ENCODE assay signal across 16 cellular contexts in genomic region chr5:42886612-42887011, GRCh38.
DNase-seq lines count a peak whose midpoint lies in the region; ATAC-seq and TF ChIP-seq lines count a peak whose summit lies in the region.
"Had no signal": no experiment of that assay in that cellular context is flagged by ENCODE, and none has a peak within 500 bp of the region (broad histone marks: within the 10 kb centered on the region; RNA-seq: fewer than 3 reads in every experiment).

No MANE protein-coding gene starts in this region.

- no peak for TF ChIP-seq EP300 in transverse colon (IDR thresholded peaks at IDR 0.05; ENCODE audit: low read depth)

- intact Hi-C loops in transverse colon (cut with DNase I; ENCODE audit: low total_unique reads), result no loop called here

- no peak overlapping the region for H3K4me3 ChIP-seq in transverse colon
- H3K4me3 ChIP-seq: BLaER1, SK-N-MC had no signal

- DNase-seq in NOMO-1 treated with DMSO at 0.1 percent for 48 hours (lab: John Stamatoyannopoulos, UW; ENCODE audit: unreplicated experiment) (peak; percentile 16), NOMO-1 treated with dmso at 0.1 percent for 144 hours (lab: John Stamatoyannopoulos, UW; ENCODE audit: unreplicated experiment) (no peak), NCI-H748 treated with DMSO at 0.1 percent for 48 hours (lab: John Stamatoyannopoulos, UW) (peak; percentile 74), epithelial cell of prostate (ENCODE audit: low read depth, low spot score) (no peak), transverse colon (no peak), NCI-H345 treated with DMSO at 0.1 percent for 48 hours (lab: John Stamatoyannopoulos, UW; ENCODE audit: unreplicated experiment) (no peak)
- DNase-seq: 8988T, DMS79 treated with DMSO at 0.1 percent for 48 hours, KBM-7, NCI-H1092 treated with DMSO at 0.1 percent for 48 hours, NCI-H2171 treated with DMSO at 0.1 percent for 48 hours, NCI-H510A treated with DMSO at 0.1 percent for 48 hours had no signal

- no peak for ATAC-seq in GM21529 (IDR thresholded peaks at IDR 0.05; ENCODE audit: unreplicated experiment)
- no peak for ATAC-seq in HG02885 (IDR thresholded peaks at IDR 0.05; ENCODE audit: poor library complexity, unreplicated experiment)

- no peak for TF ChIP-seq POLR2A in transverse colon (IDR thresholded peaks at IDR 0.05)

- H3K9me3 ChIP-seq in transverse colon, result no peaks in the 10 kb centered on the region
- H3K9me3 ChIP-seq: BLaER1 had no signal

- H3K4me1 ChIP-seq in transverse colon, result peaks cover 0 to 21% (median 8%) of the 10 kb centered on the region in 4 donors
- H3K4me1 ChIP-seq: BLaER1 had no signal

- H3K27ac ChIP-seq in epithelial cell of prostate (peak overlapping the region; percentile 54), transverse colon (peak overlapping the region; percentile 49 to 75 (median 64))
- H3K27ac ChIP-seq: BLaER1, SK-N-MC had no signal

- TF ChIP-seq CTCF in transverse colon (IDR thresholded peaks at IDR 0.05), result no peak

- 20 to 40% methylated on average over 1 of the region's 1 CpG for WGBS in transverse colon (ENCODE audit: low coverage in 1 of 2), 2 donors

- in situ Hi-C loops in transverse colon (cut with MboI; ENCODE audit: low pct_ligation_motif_present in 1 of 4, low pct_unique_long_range_greater_than_20kb in 1 of 4, low sequenced_read_pairs in 3 of 4), result loop anchor here in 2 of 4 donors (10.0 to 25.0 kb wide), 2 partner anchors 112 to 1024 kb away; partner anchors contain the start of gene OXCT1 (in 2 of the 2)

- no peaks in the 10 kb centered on the region for H3K36me3 ChIP-seq in transverse colon
- H3K36me3 ChIP-seq: BLaER1 had no signal

- no peaks in the 10 kb centered on the region for H3K27me3 ChIP-seq in transverse colon
- H3K27me3 ChIP-seq: BLaER1 had no signal

Comparison
In these comparisons a context has a peak if more than half of its experiments do, and no peak if none do; other contexts are left out.
1. DNase-seq: peak in NOMO-1 treated with DMSO at 0.1 percent for 48 hours (single experiment) and NCI-H748 treated with DMSO at 0.1 percent for 48 hours (single experiment); none in NOMO-1 treated with dmso at 0.1 percent for 144 hours (single experiment), epithelial cell of prostate (single experiment), transverse colon (single experiment) and NCI-H345 treated with DMSO at 0.1 percent for 48 hours (single experiment).